In the genomic region with DNA sequence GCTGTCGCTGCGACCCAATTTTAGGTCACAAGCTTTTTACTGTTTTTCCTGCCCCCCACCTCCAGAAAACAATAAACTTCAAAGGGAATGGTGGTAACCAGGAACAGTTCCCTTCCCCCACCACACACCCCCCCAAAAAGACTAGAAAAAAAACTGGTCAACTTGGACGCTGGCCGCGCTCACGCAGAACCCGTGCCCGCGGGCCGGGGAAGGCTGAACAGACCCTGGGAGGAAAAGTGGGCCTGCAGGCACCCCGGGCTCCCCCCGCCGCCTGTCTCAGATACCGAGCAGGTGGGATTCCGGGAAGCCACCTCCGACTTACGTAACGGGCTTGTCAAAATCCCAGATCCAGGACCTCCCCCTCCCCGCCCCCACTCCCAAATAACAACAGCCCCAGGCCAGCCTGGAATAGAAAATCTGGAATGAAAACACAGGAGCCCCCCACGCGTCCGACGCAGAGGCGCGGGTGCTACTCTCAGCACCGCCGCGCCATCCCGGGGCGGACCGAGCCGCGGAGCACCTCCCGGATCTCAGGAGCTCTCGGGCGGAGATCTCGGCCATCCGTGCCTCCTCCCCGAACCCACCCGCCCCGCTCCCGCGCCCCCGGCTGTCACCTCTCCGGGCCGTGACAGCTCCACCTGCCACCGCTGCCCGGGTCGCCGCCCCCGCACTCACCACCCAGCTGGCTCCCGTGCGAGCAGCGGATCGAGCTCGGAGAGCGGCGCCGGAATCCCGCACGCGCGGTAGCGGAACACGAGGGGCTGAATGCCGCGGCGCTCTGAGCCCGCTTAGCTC, we compare ENCODE assay signal across 1 cellular context.
TF ChIP-seq lines count a peak whose summit lies in the region.

No MANE protein-coding gene starts in this region.

TF ChIP-seq in H1, 55 proteins besides CTCF, POLR2A, EP300 and RAD21:
- TF ChIP-seq CHD2 (IDR thresholded peaks at IDR 0.05; ENCODE audit: low read length), result no peak
- TF ChIP-seq CHD7 (IDR thresholded peaks at IDR 0.05; ENCODE audit: insufficient replicate concordance, low read length), result no peak
- TF ChIP-seq CEBPB (IDR thresholded peaks at IDR 0.05; ENCODE audit: low read depth, low read length), result no peak
- TF ChIP-seq KDM4A (IDR thresholded peaks at IDR 0.05; ENCODE audit: low read depth, low read length, severe bottlenecking), result peak; percentile 47
- no peak for TF ChIP-seq E2F6 (IDR thresholded peaks at IDR 0.05)
- TF ChIP-seq RBBP5 (IDR thresholded peaks at IDR 0.05; ENCODE audit: borderline replicate concordance, low read depth, low read length), result peak; percentile 18; the same call in 1 of the 2 replicates
- TF ChIP-seq POLR2AphosphoS5 (IDR thresholded peaks at IDR 0.05; ENCODE audit: low read depth, low read length), result no peak
- TF ChIP-seq CTBP2 (IDR thresholded peaks at IDR 0.05; ENCODE audit: borderline replicate concordance, insufficient read depth, insufficient read length, low read length), result peak; percentile 49
- TF ChIP-seq ASH2L (IDR thresholded peaks at IDR 0.05; ENCODE audit: low read length), result peak; percentile 43
- peak; percentile 7 to 85; a peak in 1 of 4 replicates for TF ChIP-seq SIN3A (conservative IDR thresholded peaks at IDR 0.05 in 1 of 2, IDR thresholded peaks at IDR 0.05 in 1 of 2; ENCODE audit: low read depth in 1 of 2, low read length in 2 of 2)
- TF ChIP-seq, protein P1, sequence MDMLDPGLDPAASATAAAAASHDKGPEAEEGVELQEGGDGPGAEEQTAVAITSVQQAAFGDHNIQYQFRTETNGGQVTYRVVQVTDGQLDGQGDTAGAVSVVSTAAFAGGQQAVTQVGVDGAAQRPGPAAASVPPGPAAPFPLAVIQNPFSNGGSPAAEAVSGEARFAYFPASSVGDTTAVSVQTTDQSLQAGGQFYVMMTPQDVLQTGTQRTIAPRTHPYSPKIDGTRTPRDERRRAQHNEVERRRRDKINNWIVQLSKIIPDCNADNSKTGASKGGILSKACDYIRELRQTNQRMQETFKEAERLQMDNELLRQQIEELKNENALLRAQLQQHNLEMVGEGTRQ (IDR thresholded peaks at IDR 0.05; ENCODE audit: low read length), result no peak
- TF ChIP-seq SAP30 (IDR thresholded peaks at IDR 0.05; ENCODE audit: insufficient read depth, insufficient replicate concordance, low read length), result peak; percentile 79
- TF ChIP-seq NANOG (IDR thresholded peaks at IDR 0.05; ENCODE audit: insufficient read depth, low read depth, low read length, poor library complexity, severe bottlenecking), result no peak
- TF ChIP-seq EGR1 (IDR thresholded peaks at IDR 0.05; ENCODE audit: borderline replicate concordance, low read depth, low read length), result peak; percentile 17; the same call in 1 of the 2 replicates
- TF ChIP-seq, protein P2, sequence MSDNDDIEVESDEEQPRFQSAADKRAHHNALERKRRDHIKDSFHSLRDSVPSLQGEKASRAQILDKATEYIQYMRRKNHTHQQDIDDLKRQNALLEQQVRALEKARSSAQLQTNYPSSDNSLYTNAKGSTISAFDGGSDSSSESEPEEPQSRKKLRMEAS (IDR thresholded peaks at IDR 0.05), result peak; percentile 5; the same call in 1 of the 2 replicates
- TF ChIP-seq EZH2 (IDR thresholded peaks at IDR 0.05; ENCODE audit: low read depth, low read length, severe bottlenecking), result no peak
- TF ChIP-seq TBP (IDR thresholded peaks at IDR 0.05; ENCODE audit: low read depth, low read length), result no peak
- TF ChIP-seq POU5F1 (IDR thresholded peaks at IDR 0.05; ENCODE audit: low read depth, low read length), result no peak
- TF ChIP-seq HDAC2 (IDR thresholded peaks at IDR 0.05; ENCODE audit: borderline replicate concordance in 1 of 2, low read depth in 2 of 2, low read length in 2 of 2), result peak in 1 of 2 experiments; percentile 67; a peak in 2 of 4 replicates
- TF ChIP-seq YY1 (IDR thresholded peaks at IDR 0.05; ENCODE audit: low read depth, low read length), result no peak
- TF ChIP-seq, protein P3, sequence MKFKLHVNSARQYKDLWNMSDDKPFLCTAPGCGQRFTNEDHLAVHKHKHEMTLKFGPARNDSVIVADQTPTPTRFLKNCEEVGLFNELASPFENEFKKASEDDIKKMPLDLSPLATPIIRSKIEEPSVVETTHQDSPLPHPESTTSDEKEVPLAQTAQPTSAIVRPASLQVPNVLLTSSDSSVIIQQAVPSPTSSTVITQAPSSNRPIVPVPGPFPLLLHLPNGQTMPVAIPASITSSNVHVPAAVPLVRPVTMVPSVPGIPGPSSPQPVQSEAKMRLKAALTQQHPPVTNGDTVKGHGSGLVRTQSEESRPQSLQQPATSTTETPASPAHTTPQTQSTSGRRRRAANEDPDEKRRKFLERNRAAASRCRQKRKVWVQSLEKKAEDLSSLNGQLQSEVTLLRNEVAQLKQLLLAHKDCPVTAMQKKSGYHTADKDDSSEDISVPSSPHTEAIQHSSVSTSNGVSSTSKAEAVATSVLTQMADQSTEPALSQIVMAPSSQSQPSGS (IDR thresholded peaks at IDR 0.05; ENCODE audit: low read length), result no peak
